ENCODE assay signal across 20 cellular contexts in genomic region chr4:174199735-174200134, GRCh38.
DNase-seq lines count a peak whose midpoint lies in the region; ATAC-seq, FAIRE-seq and TF ChIP-seq lines count a peak whose summit lies in the region.
"Had no signal": no experiment of that assay in that cellular context is flagged by ENCODE, and none has a peak within 500 bp of the region (broad histone marks: within the 10 kb centered on the region; RNA-seq: fewer than 3 reads in every experiment).

No MANE protein-coding gene starts in this region.

- no peaks in the 10 kb centered on the region for H3K9me3 ChIP-seq in sigmoid colon
- H3K9me3 ChIP-seq: BLaER1, Caco-2, HAP-1 had no signal

- no peak overlapping the region for H3K4me3 ChIP-seq in sigmoid colon
- H3K4me3 ChIP-seq: BLaER1, GM12878, HAP-1 had no signal

- TF ChIP-seq POLR2A in sigmoid colon (IDR thresholded peaks at IDR 0.05), result no peak

- H3K36me3 ChIP-seq in sigmoid colon, result no peaks in the 10 kb centered on the region
- H3K36me3 ChIP-seq: BLaER1, HAP-1 had no signal

- DNase-seq in sigmoid colon (no peak), NCI-H69 (lab: John Stamatoyannopoulos, UW) (no peak), DMS 273 (lab: John Stamatoyannopoulos, UW; ENCODE audit: unreplicated experiment) (no peak)
- no peak for DNase-seq in effector CD4-positive, alpha-beta T cell
- DNase-seq: Caco-2; CD4-positive, CD25-positive, alpha-beta regulatory T cell; CD8-positive, alpha-beta T cell; DMS 273 treated with DMSO at 0.1 percent for 48 hours; DMS79; EL; GDM1; GOT3; HFFc6 had no signal

- no peak for TF ChIP-seq CTCF in sigmoid colon (IDR thresholded peaks at IDR 0.05)

- peaks cover 0 to 60% (median 17%) of the 10 kb centered on the region in 4 donors for H3K4me1 ChIP-seq in sigmoid colon
- H3K4me1 ChIP-seq: BLaER1 had no signal

- 46 to 62% methylated on average over 2 of the region's 2 CpGs for WGBS in sigmoid colon, 2 donors

- peak overlapping the region in 3 of 4 donors; percentile 37 to 74 (median 70) for H3K27ac ChIP-seq in sigmoid colon
- H3K27ac ChIP-seq: BLaER1, C4-2B had no signal

- peak; percentile 81 for FAIRE-seq in islet of Langerhans (lab: Jason Lieb, UNC)
- FAIRE-seq: GM12878 had no signal

- no peak for TF ChIP-seq EP300 in sigmoid colon (IDR thresholded peaks at IDR 0.05)

- intact Hi-C loops in sigmoid colon (cut with DNase I), result no loop called here

- no peak for ATAC-seq in SK-N-SH treated with all-trans-retinoic acid at 6 μM for 48 hours
- no peak for ATAC-seq in GM21447 (IDR thresholded peaks at IDR 0.05; ENCODE audit: unreplicated experiment)
- ATAC-seq: CD8-positive, alpha-beta T cell; GM12878 had no signal

- H3K27me3 ChIP-seq in sigmoid colon, result no peaks in the 10 kb centered on the region
- H3K27me3 ChIP-seq: BLaER1 had no signal

TF ChIP-seq in SK-N-SH treated with all-trans-retinoic acid at 6 μM for 48 hours, 23 proteins besides CTCF, POLR2A, EP300 and RAD21:
- no peak for TF ChIP-seq SNAI2 (CRISPR knock-in tag; IDR thresholded peaks at IDR 0.05)
- no peak for TF ChIP-seq CREB5 (CRISPR knock-in tag; IDR thresholded peaks at IDR 0.05; ENCODE audit: low read depth)
- TF ChIP-seq PPARA (CRISPR knock-in tag; IDR thresholded peaks at IDR 0.05; ENCODE audit: borderline replicate concordance), result no peak
- TF ChIP-seq TCF4 (CRISPR knock-in tag; IDR thresholded peaks at IDR 0.05; ENCODE audit: borderline replicate concordance), result peak; percentile 36; the same call in 1 of the 2 replicates
- no peak for TF ChIP-seq ARNTL (CRISPR knock-in tag; IDR thresholded peaks at IDR 0.05; ENCODE audit: borderline replicate concordance, low read depth)
- 0 out of 2 replicates have a peak, but pooled peaks have one; percentile 35 for TF ChIP-seq TSHZ2 (CRISPR knock-in tag; IDR thresholded peaks at IDR 0.05)
- TF ChIP-seq CSRNP3 (CRISPR knock-in tag; IDR thresholded peaks at IDR 0.05), result no peak
- peak; percentile 87 for TF ChIP-seq ISL1 (CRISPR knock-in tag; IDR thresholded peaks at IDR 0.05)
